In genomic region chr18:51153659-51154371, GRCh38 we compare ENCODE assay signal across 1 cellular context.
TF ChIP-seq lines count a peak whose summit lies in the region.

No MANE protein-coding gene starts in this region.

TF ChIP-seq in GM23338, 12 proteins besides CTCF, POLR2A, EP300 and RAD21 (continued from another document):
- TF ChIP-seq ZNF462 (CRISPR knock-in tag; IDR thresholded peaks at IDR 0.05), result no peak
- no peak for TF ChIP-seq ETS1 (IDR thresholded peaks at IDR 0.05)
- no peak for TF ChIP-seq POLR2AphosphoS5 (IDR thresholded peaks at IDR 0.05; ENCODE audit: low read depth)
- TF ChIP-seq EZH2phosphoT487 (IDR thresholded peaks at IDR 0.05; ENCODE audit: unreplicated experiment), result no peak
- no peak for TF ChIP-seq EZH2 (IDR thresholded peaks at IDR 0.05; ENCODE audit: low read depth, unreplicated experiment)
